Comparison of ENCODE assay signal across 8 cellular contexts in genomic region chr12:98515368-98516183, GRCh38. TPM values are rescaled to one million over a fixed set of nuclear protein-coding genes. Genes with fewer than 3 reads are reported as not detected.
A peak's percentile ranks its signal among the peaks of the same experiment; 100 is the strongest.
DNase-seq lines count a peak whose midpoint lies in the region; ATAC-seq and TF ChIP-seq lines count a peak whose summit lies in the region.

Gene TMPO (plus strand): TSS chr12:98515590. CDS start chr12:98515868, 278 bp downstream.

- peak within 1 kb of the TSS; percentile 100 for H3K27ac ChIP-seq in GM23338 (ENCODE audit: low read depth)

- DNase-seq in Daoy (ENCODE audit: low read depth) (peak; percentile 97), GM23338 (ENCODE audit: low spot score) (peak; percentile 93), Kasumi-1 (lab: John Stamatoyannopoulos, UW) (peak; percentile 91 to 92), RKO (ENCODE audit: low spot score) (peak; percentile 91), myocyte (ENCODE audit: low read depth) (peak; percentile 93)
- peak; percentile 96 to 97 for DNase-seq in activated T-cell treated with anti-CD3 and anti-CD28 coated beads, Interleukin-2, amount 50 U/mL, for 72 hours
- peak; percentile 87 to 94 for DNase-seq in stimulated activated CD8-positive, alpha-beta memory T cell treated with anti-CD3 and anti-CD28 coated beads, Interleukin-7, amount 100 ng/mL, for 4 hours (ENCODE audit: low read depth in 2 of 2)

- H3K4me1 ChIP-seq in GM23338 (ENCODE audit: insufficient read depth): peaks cover 27% of the 10 kb centered on the region

- peak within 1 kb of the TSS; percentile 96 for H3K4me3 ChIP-seq in GM23338

- peak within 1 kb of the TSS; percentile 73 for H3K4me2 ChIP-seq in GM23338

- H2AFZ ChIP-seq in GM23338: peak within 1 kb of the TSS; percentile 54; the same call in 1 of the 2 replicates

- no peak for TF ChIP-seq CTCF in GM23338 (conservative IDR thresholded peaks at IDR 0.05; ENCODE audit: low read depth in 2 of 2)

- peaks cover 6% of the 10 kb centered on the region for H3F3A ChIP-seq in GM23338 (replicated peaks; ENCODE audit: low read depth)

- H3K4me3 Mint-ChIP-seq in GM23338: peak within 1 kb of the TSS; percentile 97
- peak within 1 kb of the TSS; percentile 94 to 98 for H3K4me3 Mint-ChIP-seq in activated T-cell treated with anti-CD3 and anti-CD28 coated beads, Interleukin-2, amount 50 U/mL, for 72 hours

- H3K36me3 ChIP-seq in GM23338 (ENCODE audit: insufficient read depth): no peaks in the 10 kb centered on the region; the same call in 1 of the 2 replicates

- peaks cover 37% of the 10 kb centered on the region for H3K36me3 Mint-ChIP-seq in GM23338 (ENCODE audit: low read depth)
- peaks cover 8 to 30% of the 10 kb centered on the region in 2 donors for H3K36me3 Mint-ChIP-seq in activated T-cell treated with anti-CD3 and anti-CD28 coated beads, Interleukin-2, amount 50 U/mL, for 72 hours (ENCODE audit: insufficient read depth in 2 of 2)

- H4K20me1 ChIP-seq in GM23338 (replicated peaks; ENCODE audit: insufficient read depth): peaks cover 35% of the 10 kb centered on the region

- H3K27me3 ChIP-seq in GM23338 (ENCODE audit: insufficient read depth): no peaks in the 10 kb centered on the region

- peaks cover 17% of the 10 kb centered on the region for H3K27me3 Mint-ChIP-seq in GM23338 (ENCODE audit: insufficient read depth, low read depth, poor library complexity)
- H3K27me3 Mint-ChIP-seq in activated T-cell treated with anti-CD3 and anti-CD28 coated beads, Interleukin-2, amount 50 U/mL, for 72 hours (ENCODE audit: low read depth): no peaks in the 10 kb centered on the region

- H3K9me2 ChIP-seq in GM23338 (ENCODE audit: insufficient read depth): no peaks in the 10 kb centered on the region

- H3K4me1 Mint-ChIP-seq in GM23338: peaks cover 25% of the 10 kb centered on the region
- H3K4me1 Mint-ChIP-seq in activated T-cell treated with anti-CD3 and anti-CD28 coated beads, Interleukin-2, amount 50 U/mL, for 72 hours (ENCODE audit: low read depth): peaks cover 38% of the 10 kb centered on the region

- peak within 1 kb of the TSS; percentile 100 for H3K27ac Mint-ChIP-seq in GM23338
- peak within 1 kb of the TSS; percentile 98 for H3K27ac Mint-ChIP-seq in activated T-cell treated with anti-CD3 and anti-CD28 coated beads, Interleukin-2, amount 50 U/mL, for 72 hours

- peaks cover 70% of the 10 kb centered on the region for H3K79me2 ChIP-seq in GM23338 (replicated peaks; ENCODE audit: insufficient read depth)

- ATAC-seq in GM23338: peak; percentile 87
- peak; percentile 81 to 84 for ATAC-seq in activated T-cell treated with anti-CD3 and anti-CD28 coated beads, Interleukin-2, amount 50 U/mL, for 72 hours (replicated peaks in 1 of 2)
- peak; percentile 99 for ATAC-seq in esophagus mucosa

- peaks cover 4% of the 10 kb centered on the region; the same call in 2 of the 3 replicates for H3K9me3 Mint-ChIP-seq in GM23338
- H3K9me3 Mint-ChIP-seq in activated T-cell treated with anti-CD3 and anti-CD28 coated beads, Interleukin-2, amount 50 U/mL, for 72 hours: no peaks in the 10 kb centered on the region

TF ChIP-seq in GM23338, 12 proteins besides CTCF, POLR2A, EP300 and RAD21:
- TF ChIP-seq ETS1 (IDR thresholded peaks at IDR 0.05) (peak; percentile 60), POLR2AphosphoS5 (IDR thresholded peaks at IDR 0.05; ENCODE audit: low read depth) (peak; percentile 94), CREB1 (CRISPR knock-in tag; IDR thresholded peaks at IDR 0.05; ENCODE audit: low read depth) (0 out of 2 replicates have a peak, but pooled peaks have one; percentile 31), STAT1 (IDR thresholded peaks at IDR 0.05; ENCODE audit: unreplicated experiment) (no peak), ZNF462 (CRISPR knock-in tag; IDR thresholded peaks at IDR 0.05) (no peak), EZH2 (IDR thresholded peaks at IDR 0.05; ENCODE audit: low read depth, unreplicated experiment) (no peak), ZNF331 (CRISPR knock-in tag; IDR thresholded peaks at IDR 0.05; ENCODE audit: low read depth) (no peak)
TF ChIP-seq in GM23338: peak in this region for 3.

RNA-seq across cellular contexts. Expression of gene TMPO, which starts in this region (rescaled TPM):
- 294 and 355 TPM in 2 replicates for total RNA-seq in Daoy (2014; rRNA removed; shearing (Covaris generic))
- 256 and 290 TPM in 2 replicates for total RNA-seq in GM23338 (2014; rRNA removed; shearing (Covaris generic))
- polyA plus RNA-seq in GM23338 (2016; fragmentation: Nextera tagmentation; extraction: Ambion mirVana): 75.5 and 77.9 TPM in 2 replicates
- total RNA-seq in activated T-cell treated with anti-CD3 and anti-CD28 coated beads, Interleukin-2, amount 50 U/mL, for 72 hours: 100 to 1,000 TPM; 236 to 248 TPM
- total RNA-seq in esophagus mucosa: 55.0 TPM
- total RNA-seq in myocyte: 32.4 and 35.8 TPM in 2 replicates
- 8.6 TPM for polyA plus RNA-seq in myocyte (2012)

Comparison
In these comparisons a context has a peak if more than half of its experiments do, and no peak if none do; other contexts are left out.
1. Peak in every context shown above with its lines: DNase-seq, ATAC-seq, H3K4me3 ChIP-seq and H3K27ac ChIP-seq.